ENCODE assay signal across 25 cellular contexts in genomic region chr2:121194626-121195025, GRCh38.
"Had no signal": no experiment of that assay in that cellular context is flagged by ENCODE, and none has a peak within 500 bp of the region (broad histone marks: within the 10 kb centered on the region; RNA-seq: fewer than 3 reads in every experiment).

No MANE protein-coding gene starts in this region.

- H3K4me3 ChIP-seq: coronary artery, dorsolateral prefrontal cortex had no signal

- H3K9me3 Mint-ChIP-seq: activated CD4-positive, alpha-beta memory T cell treated with anti-CD3 and anti-CD28 coated beads for 36 hours; activated CD4-positive, alpha-beta T cell treated with anti-CD3 and anti-CD28 coated beads, Interleukin-2, amount 10 ng/mL, durations not matched to agents 24 days and 14 days; activated T-cell treated with anti-CD3 and anti-CD28 coated beads, Interleukin-2, amount 50 U/mL, for 24 hours; activated T-cell treated with anti-CD3 and anti-CD28 coated beads, Interleukin-2, amount 50 U/mL, for 72 hours; central memory CD8-positive, alpha-beta T cell; dendritic cell treated with granulocyte-macrophage colony-stimulating factor and Interleukin-4, amounts not matched to agents 40 ng/mL and 50 ng/mL, for 4 days; endodermal cell had no signal

- H3K27ac ChIP-seq: brain microvascular endothelial cell, coronary artery, dorsolateral prefrontal cortex had no signal

- H3K4me3 Mint-ChIP-seq: activated CD4-positive, alpha-beta memory T cell treated with anti-CD3 and anti-CD28 coated beads for 36 hours; activated CD4-positive, alpha-beta T cell treated with anti-CD3 and anti-CD28 coated beads for 36 hours; activated CD4-positive, alpha-beta T cell treated with anti-CD3 and anti-CD28 coated beads, Interleukin-2, amount 10 ng/mL, durations not matched to agents 24 days and 14 days; activated naive CD8-positive, alpha-beta T cell; activated T-cell treated with anti-CD3 and anti-CD28 coated beads, Interleukin-2, amount 50 U/mL, for 24 hours; activated T-cell treated with anti-CD3 and anti-CD28 coated beads, Interleukin-2, amount 50 U/mL, for 72 hours; central memory CD8-positive, alpha-beta T cell; dendritic cell treated with granulocyte-macrophage colony-stimulating factor and Interleukin-4, amounts not matched to agents 40 ng/mL and 50 ng/mL, for 4 days; endodermal cell had no signal

- H3K27ac Mint-ChIP-seq: activated CD4-positive, alpha-beta memory T cell treated with anti-CD3 and anti-CD28 coated beads for 36 hours; activated CD4-positive, alpha-beta T cell treated with anti-CD3 and anti-CD28 coated beads for 36 hours; activated CD4-positive, alpha-beta T cell treated with anti-CD3 and anti-CD28 coated beads, Interleukin-2, amount 10 ng/mL, durations not matched to agents 24 days and 14 days; activated naive CD8-positive, alpha-beta T cell; activated T-cell treated with anti-CD3 and anti-CD28 coated beads, Interleukin-2, amount 50 U/mL, for 72 hours; dendritic cell treated with granulocyte-macrophage colony-stimulating factor and Interleukin-4, amounts not matched to agents 40 ng/mL and 50 ng/mL, for 4 days; endodermal cell had no signal

- H3K27me3 ChIP-seq: brain microvascular endothelial cell, dorsolateral prefrontal cortex had no signal

- ATAC-seq: activated CD4-positive, alpha-beta T cell treated with anti-CD3 and anti-CD28 coated beads for 36 hours; activated T-cell treated with anti-CD3 and anti-CD28 coated beads, Interleukin-2, amount 50 U/mL, for 72 hours; esophagus mucosa had no signal

- H3K4me1 Mint-ChIP-seq: activated CD4-positive, alpha-beta T cell treated with anti-CD3 and anti-CD28 coated beads for 36 hours; activated CD4-positive, alpha-beta T cell treated with anti-CD3 and anti-CD28 coated beads, Interleukin-2, amount 10 ng/mL, durations not matched to agents 24 days and 14 days; central memory CD8-positive, alpha-beta T cell had no signal

- H3K27me3 Mint-ChIP-seq: activated CD4-positive, alpha-beta memory T cell treated with anti-CD3 and anti-CD28 coated beads for 36 hours; activated CD4-positive, alpha-beta T cell treated with anti-CD3 and anti-CD28 coated beads for 36 hours; activated CD4-positive, alpha-beta T cell treated with anti-CD3 and anti-CD28 coated beads, Interleukin-2, amount 10 ng/mL, durations not matched to agents 24 days and 14 days; activated naive CD8-positive, alpha-beta T cell; activated T-cell treated with anti-CD3 and anti-CD28 coated beads, Interleukin-2, amount 50 U/mL, for 24 hours; central memory CD8-positive, alpha-beta T cell had no signal

- H3K36me3 ChIP-seq: brain microvascular endothelial cell had no signal

- DNase-seq: activated CD4-positive, alpha-beta memory T cell treated with anti-CD3 and anti-CD28 coated beads for 36 hours; activated CD4-positive, alpha-beta T cell treated with anti-CD3 and anti-CD28 coated beads for 36 hours; activated CD4-positive, alpha-beta T cell treated with anti-CD3 and anti-CD28 coated beads, Interleukin-2, amount 10 ng/mL, durations not matched to agents 24 days and 14 days; activated CD4-positive, CD25-positive, alpha-beta regulatory T cell; activated CD4-positive, CD25-positive, alpha-beta regulatory T cell treated with anti-CD3 and anti-CD28 coated beads, Interleukin-2, amount 50 U/mL, for 72 hours; activated CD8-positive, alpha-beta memory T cell treated with anti-CD3 and anti-CD28 coated beads, Interleukin-2, amount 50 U/mL, for 48 hours; activated gamma-delta T cell; activated naive CD4-positive, alpha-beta T cell treated with anti-CD3 and anti-CD28 coated beads, Interleukin-2, amount 50 U/mL, for 16 hours; activated naive CD4-positive, alpha-beta T cell treated with Interleukin-2 at 50 U/mL for 16 hours; activated T-cell treated with anti-CD3 and anti-CD28 coated beads for 4 hours; activated T-cell treated with anti-CD3 and anti-CD28 coated beads, Interleukin-2, amount 50 U/mL, for 24 hours; activated T-cell treated with anti-CD3 and anti-CD28 coated beads, Interleukin-2, amount 50 U/mL, for 72 hours; amniotic stem cell; anterior cingulate cortex; brain microvascular endothelial cell; effector memory CD4-positive, alpha-beta T cell; endodermal cell; foreskin fibroblast; T-helper 2 cell had no signal

- H3K36me3 Mint-ChIP-seq: activated CD4-positive, alpha-beta memory T cell treated with anti-CD3 and anti-CD28 coated beads for 36 hours; activated naive CD8-positive, alpha-beta T cell had no signal
